ENCODE assay signal across 20 cellular contexts in genomic region chr2:84181927-84182326, GRCh38.
DNase-seq lines count a peak whose midpoint lies in the region; ATAC-seq, FAIRE-seq and TF ChIP-seq lines count a peak whose summit lies in the region.
"Had no signal": no experiment of that assay in that cellular context is flagged by ENCODE, and none has a peak within 500 bp of the region (broad histone marks: within the 10 kb centered on the region; RNA-seq: fewer than 3 reads in every experiment).

No MANE protein-coding gene starts in this region.

- no peak overlapping the region for H3K27ac Mint-ChIP-seq in GM23338
- H3K27ac Mint-ChIP-seq: CD14-positive monocyte; CD4-positive, alpha-beta T cell; HFFc6 had no signal

- H3K9ac ChIP-seq in HepG2 (ENCODE audit: insufficient read depth, low read depth, low read length), result no peak overlapping the region

- H3K4me3 Mint-ChIP-seq in GM23338, result no peak overlapping the region
- H3K4me3 Mint-ChIP-seq: CD14-positive monocyte; CD4-positive, alpha-beta T cell; CD8-positive, alpha-beta memory T cell; HFFc6 had no signal

- H3K4me3 ChIP-seq in heart left ventricle, result no peak overlapping the region
- H3K4me3 ChIP-seq in HepG2 (replicated peaks in 1 of 3; ENCODE audit: insufficient read depth in 1 of 3, low read depth in 2 of 3, low read length in 3 of 3), result no peak overlapping the region
- no peak overlapping the region for H3K4me3 ChIP-seq in right lobe of liver
- H3K4me3 ChIP-seq in GM23338, result no peak overlapping the region
- H3K4me3 ChIP-seq: GM12878, HAP-1 had no signal

- H3K9me3 ChIP-seq in heart left ventricle, result no peaks in the 10 kb centered on the region
- no peaks in the 10 kb centered on the region for H3K9me3 ChIP-seq in HepG2 (ENCODE audit: low read length)
- H3K9me3 ChIP-seq in right lobe of liver, result no peaks in the 10 kb centered on the region
- H3K9me3 ChIP-seq: HAP-1 had no signal

- no peaks in the 10 kb centered on the region for H3K36me3 Mint-ChIP-seq in GM23338 (ENCODE audit: low read depth)
- H3K36me3 Mint-ChIP-seq: CD14-positive monocyte; CD8-positive, alpha-beta memory T cell had no signal

- H3K4me1 Mint-ChIP-seq in GM23338, result no peaks in the 10 kb centered on the region
- H3K4me1 Mint-ChIP-seq: CD14-positive monocyte; CD8-positive, alpha-beta memory T cell had no signal

- TF ChIP-seq EP300 in HepG2 (IDR thresholded peaks at IDR 0.05; ENCODE audit: low read depth in 2 of 2, low read length in 2 of 2) (no peak), HepG2 (CRISPR knock-in tag; IDR thresholded peaks at IDR 0.05; ENCODE audit: borderline replicate concordance) (no peak)

- peaks cover 2% of the 10 kb centered on the region for H3K27me3 Mint-ChIP-seq in GM23338 (ENCODE audit: insufficient read depth, low read depth, poor library complexity)

- BruUV-seq in HepG2 (replicated peaks; lab: Mats Ljungman, UMichigan), result no TSS peak

- no peaks in the 10 kb centered on the region for H3K4me1 ChIP-seq in heart left ventricle
- peaks cover 24% of the 10 kb centered on the region for H3K4me1 ChIP-seq in HepG2 (ENCODE audit: insufficient read depth, low read length)
- no peaks in the 10 kb centered on the region for H3K4me1 ChIP-seq in right lobe of liver
- H3K4me1 ChIP-seq in GM23338 (ENCODE audit: insufficient read depth), result no peaks in the 10 kb centered on the region
- H3K4me1 ChIP-seq: HAP-1 had no signal

- no peak for TF ChIP-seq CTCF in heart left ventricle (IDR thresholded peaks at IDR 0.05)
- TF ChIP-seq CTCF in HepG2 (CRISPR knock-in tag; IDR thresholded peaks at IDR 0.05), result no peak
- TF ChIP-seq CTCF in right lobe of liver (IDR thresholded peaks at IDR 0.05), result no peak
- TF ChIP-seq CTCF in GM23338 (conservative IDR thresholded peaks at IDR 0.05; ENCODE audit: low read depth in 2 of 2), result no peak

- TF ChIP-seq POLR2A in heart left ventricle (IDR thresholded peaks at IDR 0.05) (no peak), HepG2 (IDR thresholded peaks at IDR 0.05; ENCODE audit: insufficient read depth in 1 of 2, low read depth in 2 of 2, low read length in 2 of 2) (no peak), right lobe of liver (IDR thresholded peaks at IDR 0.05) (no peak)

- in situ Hi-C loops in HepG2 (cut with HindIII; ENCODE audit: extremely low pct_ligation_motif_present, low pct_unique_long_range_greater_than_20kb), result no loop called here

- no peaks in the 10 kb centered on the region for H3F3A ChIP-seq in GM23338 (replicated peaks; ENCODE audit: low read depth)

- H3K27me3 ChIP-seq in heart left ventricle (no peaks in the 10 kb centered on the region), HepG2 (ENCODE audit: control insufficient read depth in 1 of 2, insufficient read depth in 2 of 2, low read length in 2 of 2) (no peaks in the 10 kb centered on the region), right lobe of liver (no peaks in the 10 kb centered on the region), GM23338 (ENCODE audit: insufficient read depth) (no peaks in the 10 kb centered on the region)

- H3K36me3 ChIP-seq in heart left ventricle (no peaks in the 10 kb centered on the region), HepG2 (replicated peaks in 1 of 2; ENCODE audit: control insufficient read depth in 1 of 2, insufficient read depth in 2 of 2, low read length in 2 of 2) (no peaks in the 10 kb centered on the region), right lobe of liver (no peaks in the 10 kb centered on the region), GM23338 (ENCODE audit: insufficient read depth) (no peaks in the 10 kb centered on the region)
- H3K36me3 ChIP-seq: HAP-1 had no signal

- ATAC-seq in Right ventricle myocardium inferior (peak; percentile 52), heart left ventricle (no peak), HepG2 (peak; percentile 39), right lobe of liver (no peak), GM23338 (no peak)
- ATAC-seq: GM12878 had no signal

- H3K79me2 ChIP-seq in HepG2 (ENCODE audit: insufficient read depth, low read length) (no peaks in the 10 kb centered on the region), GM23338 (replicated peaks; ENCODE audit: insufficient read depth) (no peaks in the 10 kb centered on the region)

- H3K27ac ChIP-seq in heart left ventricle (no peak overlapping the region), HepG2 (ENCODE audit: extremely low read length, insufficient read depth, low read length) (no peak overlapping the region), right lobe of liver (no peak overlapping the region), GM23338 (ENCODE audit: low read depth) (no peak overlapping the region)

- POLR2A ChIA-PET in HepG2 (lab: Yijun Ruan, JAX), result no interaction called here

- DNase-seq in Right ventricle myocardium inferior (ENCODE audit: missing footprints), result no peak
- no peak for DNase-seq in heart left ventricle
- no peak for DNase-seq in HepG2 (ENCODE audit: low spot score)
- DNase-seq in right lobe of liver, result no peak
- no peak for DNase-seq in GM23338 (ENCODE audit: low spot score)
- DNase-seq in stimulated activated CD4-positive, alpha-beta T cell treated with anti-CD3 and anti-CD28 coated beads, Interleukin-2, amount 100 ng/mL, for 24 hours, result no peak
- DNase-seq: CD4-positive, alpha-beta T cell; CD8-positive, alpha-beta memory T cell; DMS 273 treated with DMSO at 0.1 percent for 48 hours; DMS79; EL; GDM1; GOT3; HFFc6 had no signal

- H3K9me3 Mint-ChIP-seq in GM23338, result no peaks in the 10 kb centered on the region
- H3K9me3 Mint-ChIP-seq: CD4-positive, alpha-beta T cell; CD8-positive, alpha-beta memory T cell had no signal

- H3K9me2 ChIP-seq in GM23338 (ENCODE audit: insufficient read depth), result peaks cover 5% of the 10 kb centered on the region; the same call in 1 of the 2 replicates

- 43 to 49% (median 46%) methylated on average over 2 of the region's 2 CpGs for WGBS in heart left ventricle, 4 donors
- 3% methylated on average over 1 of the region's 2 CpGs for whole genome bisulfite sequencing in HepG2 (ENCODE audit: low lambda C conversion rate)
- 44% methylated on average over 2 of the region's 2 CpGs for WGBS in right lobe of liver (ENCODE audit: insufficient coverage, low coverage, low lambda C conversion rate, missing lambda C conversion rate)

- H2AFZ ChIP-seq in HepG2 (ENCODE audit: low read length) (no peak overlapping the region), GM23338 (peak overlapping the region; percentile 47; the same call in 1 of the 2 replicates)

- intact Hi-C loops in Right ventricle myocardium inferior (cut with DNase I), result no loop called here
- intact Hi-C loops in heart left ventricle (cut with DNase I), result no loop called here
- intact Hi-C loops in HepG2 (cut with micrococcal nuclease; ENCODE audit: unreplicated experiment), result loop anchor here (5.0 kb wide), 1 partner anchor 120 kb away; no protein-coding TSS in a partner anchor
- intact Hi-C loops in right lobe of liver (cut with DNase I), result no loop called here

- CTCF ChIA-PET in HepG2 (lab: Yijun Ruan, JAX; ENCODE audit: low intra/inter-chr PET ratio, low total read pairs), result no interaction called here

- peak; percentile 40 for FAIRE-seq in HepG2 (lab: Jason Lieb, UNC)
- FAIRE-seq: D721Med, GM12878, GM19239, H54 had no signal

- H3K4me2 ChIP-seq in HepG2 (ENCODE audit: low read depth, low read length) (no peak overlapping the region), GM23338 (no peak overlapping the region)

- TF ChIP-seq RAD21 in HepG2 (CRISPR knock-in tag; IDR thresholded peaks at IDR 0.05), result no peak

- H4K20me1 ChIP-seq in HepG2 (ENCODE audit: insufficient read depth, low read length) (no peaks in the 10 kb centered on the region), GM23338 (replicated peaks; ENCODE audit: insufficient read depth) (no peaks in the 10 kb centered on the region)

TF ChIP-seq in HepG2, 621 proteins besides CTCF, POLR2A, EP300 and RAD21:
- no peak for TF ChIP-seq ZNF749 (CRISPR knock-in tag; IDR thresholded peaks at IDR 0.05; ENCODE audit: borderline replicate concordance)

TF ChIP-seq in GM23338, 12 proteins besides CTCF, POLR2A, EP300 and RAD21 (continues in another document):
- TF ChIP-seq STAT1 (IDR thresholded peaks at IDR 0.05; ENCODE audit: unreplicated experiment), result no peak
- TF ChIP-seq ZNF114 (CRISPR knock-in tag; IDR thresholded peaks at IDR 0.05), result no peak
- TF ChIP-seq EZH2 (IDR thresholded peaks at IDR 0.05; ENCODE audit: low read depth, unreplicated experiment), result no peak
- TF ChIP-seq REST (IDR thresholded peaks at IDR 0.05; ENCODE audit: unreplicated experiment), result no peak
- no peak for TF ChIP-seq JUNB (IDR thresholded peaks at IDR 0.05; ENCODE audit: unreplicated experiment)
- no peak for TF ChIP-seq POLR2AphosphoS5 (IDR thresholded peaks at IDR 0.05; ENCODE audit: low read depth)

Comparison
In these comparisons a context has a peak if more than half of its experiments do, and no peak if none do; other contexts are left out.
1. ATAC-seq: peak in Right ventricle myocardium inferior (single experiment) and HepG2 (single experiment); none in heart left ventricle (0 of 4), right lobe of liver (0 of 4) and GM23338 (single experiment).